In genomic region chr4:139810710-139811109, GRCh38 we compare ENCODE assay signal across 22 cellular contexts.
"Had no signal": no experiment of that assay in that cellular context is flagged by ENCODE, and none has a peak within 500 bp of the region (broad histone marks: within the 10 kb centered on the region; RNA-seq: fewer than 3 reads in every experiment).

No MANE protein-coding gene starts in this region.

- H3K36me3 Mint-ChIP-seq: natural killer cell treated with Interleukin-12 subunit alpha and Interleukin-12 subunit beta and Interleukin-15 and Interleukin-18, amount 100 ng/mL, for 72 hours had no signal

- H3K27ac Mint-ChIP-seq: naive thymus-derived CD4-positive, alpha-beta T cell; natural killer cell treated with Interleukin-12 subunit alpha and Interleukin-12 subunit beta and Interleukin-15 and Interleukin-18, amount 100 ng/mL, for 72 hours; stimulated activated naive B cell treated with anti-CD40 and anti-IgM and Interleukin-4, amounts not matched to agents 10 μg/mL and 1 μg/mL and 100 μg/mL, for 72 hours had no signal

- H3K9me3 Mint-ChIP-seq: natural killer cell treated with Interleukin-12 subunit alpha and Interleukin-12 subunit beta and Interleukin-15 and Interleukin-18, amount 100 ng/mL, for 72 hours had no signal

- DNase-seq: islet precursor cell; left ventricle myocardium inferior; midbrain; mucosa of descending colon; naive thymus-derived CD4-positive, alpha-beta T cell; nucleus accumbens; pancreas; posterior cingulate gyrus; retina; right cardiac atrium; stimulated activated CD4-positive, alpha-beta T cell treated with anti-CD3 and anti-CD28 coated beads, Interleukin-12 subunit alpha, Interleukin-12 subunit beta, amount 100 ng/mL, for 4 hours; stimulated activated CD4-positive, alpha-beta T cell treated with anti-CD3 and anti-CD28 coated beads, Interleukin-15, amount 100 ng/mL, for 24 hours; stimulated activated CD4-positive, alpha-beta T cell treated with anti-CD3 and anti-CD28 coated beads, Interleukin-2, amount 100 ng/mL, for 24 hours; stimulated activated CD4-positive, alpha-beta T cell treated with anti-CD3 and anti-CD28 coated beads, Interleukin-4, amount 100 ng/mL, for 1 hour; stimulated activated naive B cell treated with anti-CD40 and anti-IgM and Interleukin-4, amounts not matched to agents 10 μg/mL and 1 μg/mL and 100 μg/mL, for 72 hours; stimulated activated naive CD8-positive, alpha-beta T cell treated with anti-CD3 and anti-CD28 coated beads, Interleukin-15, Interleukin-2, amounts not matched to agents 100 U/mL and 50 U/mL, for 24 hours; stomach; tibial artery; trophoblast cell; upper lobe of right lung had no signal

- H3K4me3 Mint-ChIP-seq: naive thymus-derived CD4-positive, alpha-beta T cell; natural killer cell treated with Interleukin-12 subunit alpha and Interleukin-12 subunit beta and Interleukin-15 and Interleukin-18, amount 100 ng/mL, for 72 hours; neural crest cell; stimulated activated naive B cell treated with anti-CD40 and anti-IgM and Interleukin-4, amounts not matched to agents 10 μg/mL and 1 μg/mL and 100 μg/mL, for 72 hours had no signal
